Comparison of ENCODE assay signal across 8 cellular contexts in the genomic region with DNA sequence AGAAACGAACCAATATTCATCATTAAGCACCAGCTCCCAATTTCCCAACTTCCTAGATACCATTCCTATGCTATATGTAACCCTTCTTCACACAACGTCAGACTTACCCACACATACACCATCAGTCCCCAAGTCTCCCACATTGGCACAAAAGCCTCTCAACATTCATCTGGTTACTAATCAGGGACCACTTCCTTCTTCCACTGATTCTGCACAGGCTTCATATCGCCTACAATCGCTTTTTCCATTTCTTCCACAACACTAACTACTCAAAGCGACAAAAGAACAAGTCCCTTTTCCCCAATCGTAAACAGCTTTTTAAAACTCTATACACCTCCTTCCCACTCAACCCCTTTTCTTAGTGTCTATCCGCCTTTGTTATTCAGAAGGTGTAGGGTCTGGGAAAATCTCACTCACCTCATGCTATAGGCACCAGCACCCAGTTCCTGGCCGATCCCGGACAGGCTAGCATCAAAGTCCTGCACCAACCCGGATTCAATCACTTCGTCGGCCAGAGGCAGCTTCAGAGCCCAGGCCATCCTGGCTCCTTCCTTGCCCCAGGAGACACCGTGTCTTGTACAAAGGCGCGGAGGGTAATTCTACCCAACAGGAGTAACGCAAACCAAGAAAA. TPM values are rescaled to one million over a fixed set of nuclear protein-coding genes. Genes with fewer than 3 reads are reported as not detected.
A peak's percentile ranks its signal among the peaks of the same experiment; 100 is the strongest.
DNase-seq lines count a peak whose midpoint lies in the region; ATAC-seq, FAIRE-seq and TF ChIP-seq lines count a peak whose summit lies in the region.

No MANE protein-coding gene starts in this region.

- peak overlapping the region; percentile 88 for H3K9ac ChIP-seq in HCT116 (ENCODE audit: low read length)
- peak overlapping the region; percentile 88 for H3K9ac ChIP-seq in endocrine pancreas (ENCODE audit: control insufficient read depth, insufficient read depth, low read length)
- H3K9ac ChIP-seq in mucosa of stomach (ENCODE audit: low read length): peak overlapping the region; percentile 90

- DNase-seq in EH (ENCODE audit: low read depth) (peak; percentile 42), HCT116 (ENCODE audit: low read depth, low spot score) (no peak), OCI-M1 (lab: John Stamatoyannopoulos, UW) (peak; percentile 52), frontal cortex (ENCODE audit: low spot score in 2 of 2) (no peak), D721Med (ENCODE audit: insufficient read length, low spot score) (no peak)

- no peaks in the 10 kb centered on the region for H3K9me3 ChIP-seq in HCT116 (ENCODE audit: control insufficient read depth in 1 of 2, insufficient read depth in 1 of 2, low read depth in 1 of 2, low read length in 2 of 2)
- H3K9me3 ChIP-seq in endocrine pancreas (ENCODE audit: control insufficient read depth, low read length): no peaks in the 10 kb centered on the region
- H3K9me3 ChIP-seq in mucosa of stomach (ENCODE audit: control insufficient read depth, low read length): no peaks in the 10 kb centered on the region

- peak overlapping the region; percentile 92 for H3K27ac ChIP-seq in HCT116 (ENCODE audit: low read depth, low read length)

- RAD21 ChIA-PET in HCT116 (lab: Charles Lee; ENCODE audit: low non-redundant PET in 1 of 2, low total read pairs in 2 of 2, uncharacterized antibody in 2 of 2, unreplicated experiment in 2 of 2): interaction anchor here in 1 of 2 experiments (0.6 kb wide), 1 partner anchor 408 kb away, joined by 3 read pairs; a partner anchor contains a TSS

- ATAC-seq in HCT116 (peak; percentile 5; the same call in 1 of the 2 replicates), HG03342 (IDR thresholded peaks at IDR 0.05; ENCODE audit: unreplicated experiment) (no peak)

- H3K36me3 ChIP-seq in HCT116 (ENCODE audit: control insufficient read depth in 1 of 2, insufficient read depth in 2 of 2, low read length in 2 of 2): no peaks in the 10 kb centered on the region
- no peaks in the 10 kb centered on the region for H3K36me3 ChIP-seq in endocrine pancreas (ENCODE audit: control insufficient read depth, insufficient read depth, low read length)
- H3K36me3 ChIP-seq in mucosa of stomach (ENCODE audit: control insufficient read depth, insufficient read depth, low read length): no peaks in the 10 kb centered on the region

- FAIRE-seq in frontal cortex (lab: Jason Lieb, UNC) (no peak), D721Med (lab: Jason Lieb, UNC) (no peak)

- H4K20me1 ChIP-seq in HCT116 (ENCODE audit: insufficient read depth): no peaks in the 10 kb centered on the region

- no peak overlapping the region for H2AFZ ChIP-seq in HCT116 (ENCODE audit: low read depth, low read length, poor library complexity, severe bottlenecking)

- no peaks in the 10 kb centered on the region for H3K9me2 ChIP-seq in HCT116 (ENCODE audit: insufficient read depth)

- no peak for TF ChIP-seq POLR2A in HCT116 (IDR thresholded peaks at IDR 0.05; ENCODE audit: borderline replicate concordance, extremely low read depth, insufficient read depth, insufficient read length)

- POLR2A ChIA-PET in HCT116 (lab: Charles Lee): interaction anchor here (1.4 kb wide), 2 partner anchors 46 to 88 kb away, joined by 3 to 7 read pairs; a partner anchor contains a TSS

- intact Hi-C loops in HCT116 (cut with micrococcal nuclease): loop anchor here (2.0 kb wide), 2 partner anchors 45 to 67 kb away; a partner anchor contains a TSS

- BruUV-seq in HCT116 (replicated peaks; lab: Mats Ljungman, UMichigan): TSS peak; percentile 75

- TF ChIP-seq RAD21 in HCT116 (IDR thresholded peaks at IDR 0.05; ENCODE audit: low read depth): no peak

- H3K4me3 ChIP-seq in HCT116 (replicated peaks in 1 of 2; ENCODE audit: low read depth in 1 of 2, low read length in 2 of 2) (peak overlapping the region; percentile 79 to 98), endocrine pancreas (ENCODE audit: control insufficient read depth, insufficient read depth, low read length) (peak overlapping the region; percentile 93), mucosa of stomach (ENCODE audit: low read length) (peak overlapping the region; percentile 65)

- peak overlapping the region; percentile 77 for H3K4me2 ChIP-seq in HCT116 (ENCODE audit: low read length)

- H3K4me1 ChIP-seq in HCT116 (ENCODE audit: control insufficient read depth in 1 of 2, insufficient read depth in 2 of 2, low read length in 2 of 2): peaks cover 4 to 20% of the 10 kb centered on the region in 2 experiments; a peak in 3 of 4 replicates
- peaks cover 3% of the 10 kb centered on the region for H3K4me1 ChIP-seq in endocrine pancreas (ENCODE audit: control insufficient read depth, insufficient read depth, low read length)
- H3K4me1 ChIP-seq in mucosa of stomach (ENCODE audit: control insufficient read depth, insufficient read depth, low read length): peaks cover 6% of the 10 kb centered on the region

- CTCF ChIA-PET in HCT116 (lab: Charles Lee): no interaction called here

- H3K27me3 ChIP-seq in HCT116 (ENCODE audit: insufficient read depth, low read length) (no peaks in the 10 kb centered on the region), endocrine pancreas (ENCODE audit: control insufficient read depth, insufficient read depth, low read length) (no peaks in the 10 kb centered on the region), mucosa of stomach (ENCODE audit: control insufficient read depth, insufficient read depth, low read length) (no peaks in the 10 kb centered on the region)

- peaks cover 55% of the 10 kb centered on the region for H3K79me2 ChIP-seq in HCT116 (ENCODE audit: insufficient read depth, low read length)

- TF ChIP-seq CTCF in HCT116 (IDR thresholded peaks at IDR 0.05 in 2 of 3, conservative IDR thresholded peaks at IDR 0.05 in 1 of 3; ENCODE audit: borderline replicate concordance in 1 of 3, insufficient read depth in 1 of 3, low read depth in 2 of 3, low read length in 2 of 3) (no peak), D721Med (IDR thresholded peaks at IDR 0.05; ENCODE audit: insufficient read depth, missing control alignments) (no peak)

TF ChIP-seq in HCT116, 20 proteins besides CTCF, POLR2A, EP300 and RAD21:
- TF ChIP-seq JUND (IDR thresholded peaks at IDR 0.05) (no peak), EGR1 (IDR thresholded peaks at IDR 0.05; ENCODE audit: low read depth) (no peak; the same call in 1 of the 2 replicates)

RNA-seq across cellular contexts. Expression of a gene that starts 0.9 kb away (rescaled TPM):
- total RNA-seq in HCT116 (2021; ENCODE audit: unreplicated experiment) (31.6 TPM), frontal cortex (15.1 TPM)
- polyA plus RNA-seq in HCT116 (2012): 14.8 and 18.5 TPM in 2 replicates

RNA-seq across cellular contexts. Expression of a gene that starts 45.9 kb away (rescaled TPM):
- total RNA-seq in HCT116 (2021; ENCODE audit: unreplicated experiment) (6.4 TPM), frontal cortex (9.0 TPM)
- 4.8 TPM in 2 replicates for polyA plus RNA-seq in HCT116 (2012)

Comparison
In these comparisons a context has a peak if more than half of its experiments do, and no peak if none do; other contexts are left out.
1. DNase-seq: peak in EH (single experiment) and OCI-M1 (single experiment); none in HCT116 (single experiment), frontal cortex (0 of 2) and D721Med (single experiment).
2. Peak in every context shown above with its lines, with median percentiles within 50 percentile points of each other: H3K4me3 ChIP-seq and H3K9ac ChIP-seq.